In the genomic region with DNA sequence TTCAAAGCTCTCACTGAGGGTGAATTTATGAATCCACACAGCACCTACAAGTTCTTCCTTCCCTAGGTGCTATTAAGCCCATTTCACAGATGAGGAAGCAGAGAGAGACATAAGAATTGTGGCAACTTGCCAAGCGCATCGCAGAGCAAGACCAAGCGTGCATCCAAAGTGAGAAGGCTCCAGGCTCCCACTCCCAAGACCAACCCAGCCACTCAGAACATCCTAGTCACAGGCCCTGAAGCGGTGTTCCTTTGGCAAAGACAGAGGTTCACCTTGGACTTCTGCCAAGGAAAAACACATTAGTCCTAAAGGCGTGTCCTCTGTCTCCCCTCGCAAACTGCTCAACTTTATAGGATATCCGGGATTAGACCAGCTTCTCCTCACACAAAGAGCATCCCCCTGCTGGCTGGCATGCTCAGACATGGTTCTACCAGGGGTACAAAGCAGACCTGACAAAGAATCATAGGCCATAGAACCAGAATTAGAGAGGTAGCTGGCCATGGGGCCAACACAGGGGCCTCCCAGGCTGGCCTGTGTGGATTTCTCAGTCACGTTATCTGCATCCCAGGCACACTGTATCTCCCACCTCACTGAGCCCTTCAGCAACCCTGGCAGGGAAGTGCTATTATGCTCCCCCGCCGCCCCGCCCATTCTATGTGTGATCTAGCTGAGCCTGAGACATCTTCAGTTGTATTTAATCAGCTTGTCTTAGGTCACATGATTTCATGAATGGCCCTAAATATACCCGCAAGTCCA, we compare ENCODE assay signal across 9 cellular contexts.
DNase-seq lines count a peak whose midpoint lies in the region; ATAC-seq and TF ChIP-seq lines count a peak whose summit lies in the region.
"Had no signal": no experiment of that assay in that cellular context is flagged by ENCODE, and none has a peak within 500 bp of the region (broad histone marks: within the 10 kb centered on the region; RNA-seq: fewer than 3 reads in every experiment).

No MANE protein-coding gene starts in this region.

- no peak overlapping the region for H3K4ac ChIP-seq in IMR-90 (ENCODE audit: low read depth, low read length)

- H3K9me3 ChIP-seq in BE2C (no peaks in the 10 kb centered on the region), IMR-90 (ENCODE audit: control insufficient read depth, insufficient read depth, low read length) (no peaks in the 10 kb centered on the region), WERI-Rb-1 (ENCODE audit: severe bottlenecking) (no peaks in the 10 kb centered on the region)
- H3K9me3 ChIP-seq: stomach had no signal

- TF ChIP-seq RAD21 in IMR-90 (IDR thresholded peaks at IDR 0.05; ENCODE audit: low read length): no peak

- DNase-seq in BE2C: peak; percentile 69
- DNase-seq in IMR-90: no peak
- DNase-seq in WERI-Rb-1: peak; percentile 12
- peak; percentile 57 for DNase-seq in left ventricle myocardium superior
- DNase-seq in SK-N-DZ (ENCODE audit: low spot score): no peak
- no peak for DNase-seq in COLO829 (ENCODE audit: low spot score)
- DNase-seq: stomach had no signal

- in situ Hi-C loops in IMR-90 (cut with MboI; ENCODE audit: low sequenced_read_pairs): no loop called here

- H3K27ac ChIP-seq in IMR-90 (ENCODE audit: insufficient read depth, low read length) (no peak overlapping the region), WERI-Rb-1 (no peak overlapping the region)
- H3K27ac ChIP-seq: stomach had no signal

- ATAC-seq in IMR-90 (ENCODE audit: low read depth): no peak
- peak; percentile 92 for ATAC-seq in left ventricle myocardium superior
- no peak for ATAC-seq in HG03039 (IDR thresholded peaks at IDR 0.05; ENCODE audit: unreplicated experiment)
- no peak for ATAC-seq in HG02981 (IDR thresholded peaks at IDR 0.05; ENCODE audit: unreplicated experiment)

- H3K36me3 ChIP-seq in BE2C (no peaks in the 10 kb centered on the region), IMR-90 (ENCODE audit: control insufficient read depth, insufficient read depth, low read length) (no peaks in the 10 kb centered on the region), WERI-Rb-1 (no peaks in the 10 kb centered on the region)
- H3K36me3 ChIP-seq: stomach had no signal

- peaks cover 21 to 51% of the 10 kb centered on the region in 2 experiments for H3K79me1 ChIP-seq in IMR-90 (ENCODE audit: low read depth in 1 of 2, low read length in 2 of 2)

- no peak overlapping the region for H2BK20ac ChIP-seq in IMR-90 (ENCODE audit: low read depth, low read length)

- no peak overlapping the region; the same call in 1 of the 2 replicates for H2AK5ac ChIP-seq in IMR-90 (ENCODE audit: low read depth, low read length)

- H2AFZ ChIP-seq in IMR-90 (replicated peaks; ENCODE audit: low read length, poor library complexity): no peak overlapping the region

- CTCF ChIA-PET in IMR-90 (lab: Yijun Ruan, JAX): no interaction called here

- intact Hi-C loops in IMR-90 (cut with micrococcal nuclease) (no loop called here), left ventricle myocardium superior (cut with micrococcal nuclease) (no loop called here)

- 0 out of 2 replicates have a peak overlapping the region, but pooled peaks have one; percentile 28 for H3K14ac ChIP-seq in IMR-90 (replicated peaks; ENCODE audit: low read depth, low read length)

- H4K8ac ChIP-seq in IMR-90 (ENCODE audit: low read depth in 2 of 2, low read length in 2 of 2): no peak overlapping the region

- no peaks in the 10 kb centered on the region for H3K27me3 ChIP-seq in BE2C
- no peaks in the 10 kb centered on the region for H3K27me3 ChIP-seq in IMR-90 (ENCODE audit: control insufficient read depth, insufficient read depth, low read length)
- H3K27me3 ChIP-seq in WERI-Rb-1 (ENCODE audit: insufficient read depth, low read depth, severe bottlenecking): no peaks in the 10 kb centered on the region
- H3K27me3 ChIP-seq: stomach had no signal

- peaks cover 6% of the 10 kb centered on the region for H3K9me1 ChIP-seq in IMR-90 (ENCODE audit: insufficient read depth, low read length)

- no peak overlapping the region for H2BK120ac ChIP-seq in IMR-90 (ENCODE audit: low read depth, low read length)

- no peak overlapping the region for H4K5ac ChIP-seq in IMR-90 (ENCODE audit: low read depth, low read length)

- no peak overlapping the region for H3K9ac ChIP-seq in IMR-90 (ENCODE audit: low read depth, low read length)

- H2BK15ac ChIP-seq in IMR-90 (ENCODE audit: low read depth, low read length): no peak overlapping the region

- no peak for TF ChIP-seq POLR2A in IMR-90 (IDR thresholded peaks at IDR 0.05; ENCODE audit: low read depth, low read length)

- no peak overlapping the region for H3K4me2 ChIP-seq in IMR-90 (ENCODE audit: low read depth, low read length)

- POLR2A ChIA-PET in IMR-90 (lab: Charles Lee; ENCODE audit: unreplicated experiment): no interaction called here

- H3K4me3 ChIP-seq in BE2C (ENCODE audit: low read depth, low read length) (no peak overlapping the region), IMR-90 (ENCODE audit: insufficient read depth, low read depth, low read length) (no peak overlapping the region), WERI-Rb-1 (ENCODE audit: low read depth, low read length) (no peak overlapping the region)
- H3K4me3 ChIP-seq: stomach had no signal

- dilution Hi-C loops in IMR-90 (cut with HindIII; ENCODE audit: low sequenced_read_pairs, unreplicated experiment): no loop called here

- no peak overlapping the region for H2BK5ac ChIP-seq in IMR-90 (ENCODE audit: low read depth, low read length, poor library complexity, severe bottlenecking)

- H2AK9ac ChIP-seq in IMR-90 (replicated peaks; ENCODE audit: low read depth, low read length, poor library complexity): no peak overlapping the region

- no peak overlapping the region for H4K91ac ChIP-seq in IMR-90 (ENCODE audit: insufficient read depth, low read depth, low read length)

- WGBS in IMR-90 (ENCODE audit: extremely low coverage in 2 of 2, insufficient read length in 1 of 2), 2 experiments: 95% methylated on average over 4 of the region's 12 CpGs; no CpG with 5 or more reads in 1 of the 2 experiments

- no peaks in the 10 kb centered on the region; the same call in 1 of the 2 replicates for H3K4me1 ChIP-seq in BE2C
- no peaks in the 10 kb centered on the region for H3K4me1 ChIP-seq in IMR-90 (ENCODE audit: control insufficient read depth, insufficient read depth, low read length)

- no peak overlapping the region; the same call in 1 of the 2 replicates for H3K23ac ChIP-seq in IMR-90 (ENCODE audit: low read depth, low read length)

- H4K20me1 ChIP-seq in IMR-90 (ENCODE audit: insufficient read depth, low read length): 0 out of 2 replicates have a peak, but pooled peaks cover 2% of the 10 kb centered on the region

- BruUV-seq in IMR-90 (replicated peaks; lab: Mats Ljungman, UMichigan): no TSS peak

- TF ChIP-seq CTCF in BE2C (IDR thresholded peaks at IDR 0.05; ENCODE audit: low read depth, low read length): peak; percentile 51
- no peak for TF ChIP-seq CTCF in IMR-90 (conservative IDR thresholded peaks at IDR 0.05; ENCODE audit: low read depth, low read length)
- TF ChIP-seq CTCF in WERI-Rb-1 (IDR thresholded peaks at IDR 0.05; ENCODE audit: low read depth, low read length): no peak

- H3K56ac ChIP-seq in IMR-90 (ENCODE audit: extremely low read depth, insufficient read depth, low read length): no peak overlapping the region

- no peak overlapping the region for H3K18ac ChIP-seq in IMR-90 (ENCODE audit: low read depth, low read length)

TF ChIP-seq in IMR-90, 13 proteins besides CTCF, POLR2A, EP300 and RAD21:
- TF ChIP-seq, protein P1, sequence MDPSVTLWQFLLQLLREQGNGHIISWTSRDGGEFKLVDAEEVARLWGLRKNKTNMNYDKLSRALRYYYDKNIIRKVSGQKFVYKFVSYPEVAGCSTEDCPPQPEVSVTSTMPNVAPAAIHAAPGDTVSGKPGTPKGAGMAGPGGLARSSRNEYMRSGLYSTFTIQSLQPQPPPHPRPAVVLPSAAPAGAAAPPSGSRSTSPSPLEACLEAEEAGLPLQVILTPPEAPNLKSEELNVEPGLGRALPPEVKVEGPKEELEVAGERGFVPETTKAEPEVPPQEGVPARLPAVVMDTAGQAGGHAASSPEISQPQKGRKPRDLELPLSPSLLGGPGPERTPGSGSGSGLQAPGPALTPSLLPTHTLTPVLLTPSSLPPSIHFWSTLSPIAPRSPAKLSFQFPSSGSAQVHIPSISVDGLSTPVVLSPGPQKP (IDR thresholded peaks at IDR 0.05; ENCODE audit: borderline replicate concordance, low read depth, low read length): no peak

Comparison
In these comparisons a context has a peak if more than half of its experiments do, and no peak if none do; other contexts are left out.
1. DNase-seq: peak in BE2C (single experiment), WERI-Rb-1 (single experiment) and left ventricle myocardium superior (single experiment); none in IMR-90 (single experiment), SK-N-DZ (single experiment) and COLO829 (single experiment).